In the genomic region with DNA sequence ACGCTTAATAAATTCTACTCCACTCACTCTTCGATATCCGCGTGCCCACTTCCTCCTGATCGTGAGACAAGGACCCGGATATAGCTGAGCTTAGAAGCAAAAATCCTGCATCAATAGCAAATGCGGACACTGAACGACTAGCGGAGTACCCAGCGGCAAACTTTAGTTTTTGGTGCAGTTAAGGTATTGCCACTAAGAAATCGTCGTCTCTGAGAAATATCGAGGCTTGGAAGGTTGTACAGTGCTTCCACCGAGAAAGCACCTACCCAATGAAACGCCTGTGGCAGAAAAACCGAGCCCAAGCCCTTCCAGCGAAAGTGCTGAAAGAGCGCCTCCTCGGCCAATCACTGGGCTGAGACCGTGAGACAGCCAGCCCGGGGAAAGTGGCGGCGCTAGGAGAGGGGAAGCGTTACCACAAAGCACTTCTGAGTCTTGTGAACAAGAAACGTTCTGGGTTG, we compare ENCODE assay signal across 8 cellular contexts. TPM values are rescaled to one million over a fixed set of nuclear protein-coding genes. Genes with fewer than 3 reads are reported as not detected.
A peak's percentile ranks its signal among the peaks of the same experiment; 100 is the strongest.
DNase-seq lines count a peak whose midpoint lies in the region; ATAC-seq and TF ChIP-seq lines count a peak whose summit lies in the region.

No MANE protein-coding gene starts in this region.

- peaks cover 40 to 51% (median 42%) of the 10 kb centered on the region in 3 donors for H3K4me1 Mint-ChIP-seq in T-cell

- peak; percentile 89 for DNase-seq in NCI-H1694 treated with DMSO at 0.1 percent for 48 hours (lab: John Stamatoyannopoulos, UW)
- peak; percentile 73 to 91 (median 85) for DNase-seq in T-cell
- DNase-seq in amniotic epithelial cell (ENCODE audit: low read depth), result peak; percentile 82
- DNase-seq in pons (ENCODE audit: low spot score), result no peak

- peak overlapping the region; percentile 61 to 98 (median 88) for H3K27ac ChIP-seq in skin epidermis

- peak overlapping the region; percentile 96 to 99 for H3K27ac Mint-ChIP-seq in T-cell

- peak; percentile 71 for TF ChIP-seq POLR2A in GM18505 (IDR thresholded peaks at IDR 0.05; ENCODE audit: borderline replicate concordance, extremely low read depth, insufficient read depth, insufficient read length)

- H3K9me3 Mint-ChIP-seq in T-cell, result no peaks in the 10 kb centered on the region

- H3K4me3 ChIP-seq in iPS-11a (ENCODE audit: low read depth, low read length), result peak overlapping the region; percentile 30
- H3K4me3 ChIP-seq in skin epidermis, result peak overlapping the region; percentile 31 to 62 (median 38)

- H3K27me3 Mint-ChIP-seq in T-cell, result no peaks in the 10 kb centered on the region

- H3K4me3 Mint-ChIP-seq in T-cell, result peak overlapping the region; percentile 85 to 87 (median 85)

- ATAC-seq in GM18505 (IDR thresholded peaks at IDR 0.05; ENCODE audit: unreplicated experiment) (peak; percentile 44), HG02870 (IDR thresholded peaks at IDR 0.05; ENCODE audit: unreplicated experiment) (peak; percentile 53), T-cell (replicated peaks in 1 of 4) (peak; percentile 75 to 77 (median 76))

- POLR2A ChIA-PET in T-cell (lab: Charles Lee), result interaction anchor here (0.5 to 4.7 kb wide), 21 partner anchors 9 to 113 kb away, joined by 3 to 128 read pairs (median 7); no protein-coding TSS in a partner anchor

- H3K36me3 Mint-ChIP-seq in T-cell, result no peaks in the 10 kb centered on the region

- CTCF ChIA-PET in T-cell (lab: Charles Lee), result interaction anchor here (0.7 to 4.9 kb wide), 18 partner anchors 9 to 477 kb away, joined by 3 to 97 read pairs (median 7); a partner anchor contains a TSS

RNA-seq across cellular contexts. Expression of a gene that starts 32.2 kb away (rescaled TPM):
- 10 to 100 TPM; 47.8 to 64.1 (median 53.1) TPM for total RNA-seq in T-cell
